ENCODE assay signal across 8 cellular contexts in genomic region chr13:32426981-32427851, GRCh38. TPM values are rescaled to one million over a fixed set of nuclear protein-coding genes. Genes with fewer than 3 reads are reported as not detected.
DNase-seq lines count a peak whose midpoint lies in the region; ATAC-seq and TF ChIP-seq lines count a peak whose summit lies in the region.

No MANE protein-coding gene starts in this region.

- intact Hi-C loops in A673 (cut with micrococcal nuclease; ENCODE audit: unreplicated experiment) (no loop called here), Right ventricle myocardium superior (cut with DNase I) (no loop called here), uterus (cut with DNase I; ENCODE audit: low total_unique reads) (no loop called here)

- no peaks in the 10 kb centered on the region for H3K36me3 ChIP-seq in A673 (ENCODE audit: insufficient read depth, low read length, poor library complexity, severe bottlenecking)
- H3K36me3 ChIP-seq in parathyroid adenoma (ENCODE audit: control insufficient read depth, insufficient read depth, low read length) = no peaks in the 10 kb centered on the region
- H3K36me3 ChIP-seq in uterus = no peaks in the 10 kb centered on the region

- H3K9ac ChIP-seq in parathyroid adenoma = no peak overlapping the region

- H3K4me1 ChIP-seq in A673 (ENCODE audit: insufficient read depth, low read length, poor library complexity, severe bottlenecking) = peaks cover 10% of the 10 kb centered on the region
- no peaks in the 10 kb centered on the region for H3K4me1 ChIP-seq in parathyroid adenoma
- H3K4me1 ChIP-seq in uterus = peaks cover 0 to 6% of the 10 kb centered on the region in 2 donors

- DNase-seq in A673 (ENCODE audit: low spot score) = peak; percentile 43
- DNase-seq in RPMI7951 (ENCODE audit: low read depth) = peak; percentile 19
- DNase-seq in activated naive CD4-positive, alpha-beta T cell (lab: John Stamatoyannopoulos, UW) = peak; percentile 14 to 49 (median 23)
- DNase-seq in Right ventricle myocardium superior = peak; percentile 63
- peak; percentile 57 to 64 for DNase-seq in uterus

- H3K9me3 ChIP-seq in A673 (ENCODE audit: low read depth, low read length, poor library complexity, severe bottlenecking) (no peaks in the 10 kb centered on the region), parathyroid adenoma (ENCODE audit: control insufficient read depth, low read length) (no peaks in the 10 kb centered on the region), uterus (no peaks in the 10 kb centered on the region)

- H3K27ac ChIP-seq in A673 (ENCODE audit: low read depth, low read length, poor library complexity, severe bottlenecking) = peak overlapping the region; percentile 37
- H3K27ac ChIP-seq in parathyroid adenoma = peak overlapping the region; percentile 56
- H3K27ac ChIP-seq in uterus = peak overlapping the region; percentile 93 to 96

- ATAC-seq in GM18858 (IDR thresholded peaks at IDR 0.05; ENCODE audit: unreplicated experiment) = peak; percentile 3
- ATAC-seq in HG03095 (IDR thresholded peaks at IDR 0.05; ENCODE audit: unreplicated experiment) = peak; percentile 4
- ATAC-seq in Right ventricle myocardium superior (ENCODE audit: poor library complexity) = peak; percentile 40

- H3K4me2 ChIP-seq in parathyroid adenoma (ENCODE audit: low read length) = peak overlapping the region; percentile 88

- H3K79me2 ChIP-seq in parathyroid adenoma = no peaks in the 10 kb centered on the region

- CTCF ChIA-PET in A673 (lab: Charles Lee) = interaction anchor here (0.5 kb wide), 1 partner anchor 242 kb away, joined by 3 read pairs; no protein-coding TSS in a partner anchor

- peak overlapping the region; percentile 19 for H2AFZ ChIP-seq in parathyroid adenoma

- BruUV-seq in A673 (replicated peaks; lab: Mats Ljungman, UMichigan) = no TSS peak

- POLR2A ChIA-PET in A673 (lab: Charles Lee; ENCODE audit: low non-redundant PET) = interaction anchor here (0.6 kb wide), 1 partner anchor 35 kb away, joined by 3 read pairs; no protein-coding TSS in a partner anchor

- TF ChIP-seq POLR2A in uterus (IDR thresholded peaks at IDR 0.05) = no peak

- TF ChIP-seq CTCF in A673 (conservative IDR thresholded peaks at IDR 0.05; ENCODE audit: low read depth, low read length) = no peak
- TF ChIP-seq CTCF in parathyroid adenoma (IDR thresholded peaks at IDR 0.05) = no peak
- TF ChIP-seq CTCF in uterus (IDR thresholded peaks at IDR 0.05) = no peak

- H3K27me3 ChIP-seq in A673 (replicated peaks; ENCODE audit: insufficient read depth, low read depth, low read length, poor library complexity) (no peaks in the 10 kb centered on the region), parathyroid adenoma (ENCODE audit: control insufficient read depth, insufficient read depth, low read length) (no peaks in the 10 kb centered on the region), uterus (no peaks in the 10 kb centered on the region)

- H3K4me3 ChIP-seq in A673 (ENCODE audit: low read depth, low read length, poor library complexity, severe bottlenecking) (peak overlapping the region; percentile 82), parathyroid adenoma (ENCODE audit: low read depth, low read length) (peak overlapping the region; percentile 66), uterus (peak overlapping the region; percentile 63 to 97)

RNA-seq across cellular contexts. Expression of gene N4BP2L1, which starts 0.7 kb away (rescaled TPM):
- total RNA-seq in A673 (2021) = 0.49 and 2.1 TPM in 2 replicates
- total RNA-seq in RPMI7951 (2014; rRNA removed; shearing (Covaris generic)) = 3.0 and 3.9 TPM in 2 replicates
- total RNA-seq in Right ventricle myocardium superior = 3.7 TPM
- 10 to 100 TPM in 3 of 4 donors, 1 to 10 TPM in 1; 7.4 to 44.1 (median 21.5) TPM for total RNA-seq in uterus

Comparison
In these comparisons a context has a peak if more than half of its experiments do, and no peak if none do; other contexts are left out.
1. Peak in every context shown above with its lines: DNase-seq, ATAC-seq, H3K4me3 ChIP-seq and H3K27ac ChIP-seq.
2. H3K27ac ChIP-seq: peak in every context shown above with its lines; median percentile 94 in uterus; 56 in parathyroid adenoma; 37 in A673.